8 cellular contexts compared by ENCODE assay signal in the genomic region with DNA sequence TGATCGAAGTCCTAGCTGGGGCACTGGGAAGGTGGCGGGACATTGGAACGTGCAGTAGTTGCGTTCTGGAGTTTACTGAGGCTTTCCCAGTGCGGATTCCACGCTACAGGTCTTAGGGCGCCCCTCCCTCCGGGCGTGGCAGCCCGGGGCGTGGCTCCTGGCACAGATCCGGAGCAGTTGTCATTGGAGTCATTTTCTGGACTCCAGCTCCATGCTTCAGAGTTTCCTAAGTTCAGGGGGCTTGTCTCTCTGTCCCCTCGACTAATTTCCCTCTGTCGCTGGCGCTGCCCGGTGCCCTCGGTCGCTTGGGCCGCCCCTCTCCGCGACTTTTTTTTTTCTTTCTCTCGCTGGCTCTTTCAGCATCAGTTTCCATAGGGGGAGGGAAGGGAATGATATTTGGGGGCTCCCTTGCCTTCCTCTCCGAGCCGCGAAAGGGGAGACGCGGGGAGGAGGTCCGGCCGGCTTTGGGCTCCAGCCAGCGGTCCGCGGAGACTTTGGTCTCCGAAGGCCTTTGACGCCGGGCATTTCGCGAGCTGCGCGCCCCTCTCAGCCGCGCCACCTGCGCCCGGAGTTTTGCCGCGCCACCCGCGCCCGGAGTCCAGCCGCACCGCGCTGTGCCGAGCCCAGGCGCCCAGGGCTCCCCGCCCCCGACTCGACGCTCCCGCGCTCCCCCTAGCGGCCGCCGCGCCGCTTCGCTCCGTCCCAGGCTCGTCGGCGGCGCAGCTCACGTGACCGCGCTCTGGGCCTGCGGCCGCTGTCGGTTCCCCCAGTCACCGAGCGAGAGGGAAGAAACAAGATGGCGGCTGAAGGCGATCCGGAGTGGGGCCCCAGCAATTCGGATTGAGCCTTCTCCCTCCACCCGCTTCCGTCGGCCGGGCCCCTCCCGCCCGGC. TPM values are rescaled to one million over a fixed set of nuclear protein-coding genes. Genes with fewer than 3 reads are reported as not detected.
DNase-seq lines count a peak whose midpoint lies in the region; ATAC-seq and TF ChIP-seq lines count a peak whose summit lies in the region.

A gene with protein sequence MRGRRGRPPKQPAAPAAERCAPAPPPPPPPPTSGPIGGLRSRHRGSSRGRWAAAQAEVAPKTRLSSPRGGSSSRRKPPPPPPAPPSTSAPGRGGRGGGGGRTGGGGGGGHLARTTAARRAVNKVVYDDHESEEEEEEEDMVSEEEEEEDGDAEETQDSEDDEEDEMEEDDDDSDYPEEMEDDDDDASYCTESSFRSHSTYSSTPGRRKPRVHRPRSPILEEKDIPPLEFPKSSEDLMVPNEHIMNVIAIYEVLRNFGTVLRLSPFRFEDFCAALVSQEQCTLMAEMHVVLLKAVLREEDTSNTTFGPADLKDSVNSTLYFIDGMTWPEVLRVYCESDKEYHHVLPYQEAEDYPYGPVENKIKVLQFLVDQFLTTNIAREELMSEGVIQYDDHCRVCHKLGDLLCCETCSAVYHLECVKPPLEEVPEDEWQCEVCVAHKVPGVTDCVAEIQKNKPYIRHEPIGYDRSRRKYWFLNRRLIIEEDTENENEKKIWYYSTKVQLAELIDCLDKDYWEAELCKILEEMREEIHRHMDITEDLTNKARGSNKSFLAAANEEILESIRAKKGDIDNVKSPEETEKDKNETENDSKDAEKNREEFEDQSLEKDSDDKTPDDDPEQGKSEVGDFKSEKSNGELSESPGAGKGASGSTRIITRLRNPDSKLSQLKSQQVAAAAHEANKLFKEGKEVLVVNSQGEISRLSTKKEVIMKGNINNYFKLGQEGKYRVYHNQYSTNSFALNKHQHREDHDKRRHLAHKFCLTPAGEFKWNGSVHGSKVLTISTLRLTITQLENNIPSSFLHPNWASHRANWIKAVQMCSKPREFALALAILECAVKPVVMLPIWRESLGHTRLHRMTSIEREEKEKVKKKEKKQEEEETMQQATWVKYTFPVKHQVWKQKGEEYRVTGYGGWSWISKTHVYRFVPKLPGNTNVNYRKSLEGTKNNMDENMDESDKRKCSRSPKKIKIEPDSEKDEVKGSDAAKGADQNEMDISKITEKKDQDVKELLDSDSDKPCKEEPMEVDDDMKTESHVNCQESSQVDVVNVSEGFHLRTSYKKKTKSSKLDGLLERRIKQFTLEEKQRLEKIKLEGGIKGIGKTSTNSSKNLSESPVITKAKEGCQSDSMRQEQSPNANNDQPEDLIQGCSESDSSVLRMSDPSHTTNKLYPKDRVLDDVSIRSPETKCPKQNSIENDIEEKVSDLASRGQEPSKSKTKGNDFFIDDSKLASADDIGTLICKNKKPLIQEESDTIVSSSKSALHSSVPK (N-terminal part only) (plus strand): TSS at position 769 of the 892 bp plus-strand sequence. CDS start 222 bp downstream, outside the sequence.

- H3K9me3 ChIP-seq in SK-N-MC (ENCODE audit: low read depth, low read length) (no peaks in the 10 kb centered on the region), osteoblast (ENCODE audit: low read depth, low read length) (no peaks in the 10 kb centered on the region), thoracic aorta (no peaks in the 10 kb centered on the region)

- H3K4me3 ChIP-seq in GM08714 (ENCODE audit: low read length) = peak within 1 kb of the TSS; percentile 80
- H3K4me3 ChIP-seq in HFF-Myc (replicated peaks; ENCODE audit: low read depth, low read length) = peak within 1 kb of the TSS; percentile 61
- H3K4me3 ChIP-seq in SK-N-MC = peak within 1 kb of the TSS; percentile 94
- H3K4me3 ChIP-seq in osteoblast (ENCODE audit: insufficient read depth, low read length) = peak within 1 kb of the TSS; percentile 81
- H3K4me3 ChIP-seq in thoracic aorta = peak within 1 kb of the TSS; percentile 77

- H3K27me3 ChIP-seq in osteoblast (ENCODE audit: insufficient read depth, low read length) (no peaks in the 10 kb centered on the region), thoracic aorta (replicated peaks; ENCODE audit: insufficient read depth) (no peaks in the 10 kb centered on the region)

- H2AFZ ChIP-seq in osteoblast (ENCODE audit: low read length) = peak within 1 kb of the TSS; percentile 93

- H3K36me3 ChIP-seq in SK-N-MC (ENCODE audit: insufficient read depth, low read length) (no peaks in the 10 kb centered on the region; the same call in 1 of the 2 replicates), osteoblast (ENCODE audit: insufficient read depth, low read length) (no peaks in the 10 kb centered on the region), thoracic aorta (no peaks in the 10 kb centered on the region)

- H3K4me1 ChIP-seq in osteoblast (ENCODE audit: insufficient read depth, low read length) = peaks cover 7% of the 10 kb centered on the region
- peaks cover 27 to 31% of the 10 kb centered on the region in 2 donors for H3K4me1 ChIP-seq in thoracic aorta (ENCODE audit: control insufficient read depth in 1 of 2, low read depth in 2 of 2)

- H3K9ac ChIP-seq in SK-N-MC (ENCODE audit: insufficient read length) = peak within 1 kb of the TSS; percentile 85

- ATAC-seq in thoracic aorta (ENCODE audit: insufficient number of reproducible peaks, low FRiP score, low read depth) = peak; percentile 79

- H3K4me2 ChIP-seq in osteoblast (ENCODE audit: insufficient read depth, low read length) = peak within 1 kb of the TSS; percentile 87

- peaks cover 41% of the 10 kb centered on the region for H3K79me2 ChIP-seq in osteoblast (ENCODE audit: insufficient read depth, low read length)

- H4K20me1 ChIP-seq in osteoblast (ENCODE audit: insufficient read depth, low read length) = peaks cover 15% of the 10 kb centered on the region

- DNase-seq in HFF-Myc (ENCODE audit: extremely low read depth, low read depth) (peak; percentile 70), MV-4-11 (lab: John Stamatoyannopoulos, UW) (peak; percentile 84), SK-N-MC (ENCODE audit: low read depth, low spot score) (peak; percentile 16), glomerular endothelial cell (ENCODE audit: extremely low read depth, low read depth, low spot score) (peak; percentile 27), osteoblast (ENCODE audit: insufficient read length, low spot score, missing footprints) (peak; percentile 99), thoracic aorta (ENCODE audit: low spot score) (peak; percentile 43)
- peak; percentile 90 for DNase-seq in activated naive CD4-positive, alpha-beta T cell treated with anti-CD3 and anti-CD28 coated beads, Interleukin-2, amount 50 U/mL, for 16 hours

- no peak within 1 kb of the TSS for H3K27ac ChIP-seq in SK-N-MC
- peak within 1 kb of the TSS; percentile 42 for H3K27ac ChIP-seq in osteoblast (ENCODE audit: low read depth, low read length)
- peak within 1 kb of the TSS; percentile 58 to 59 for H3K27ac ChIP-seq in thoracic aorta

- TF ChIP-seq CTCF in HFF-Myc (IDR thresholded peaks at IDR 0.05; ENCODE audit: low read depth, low read length, missing control alignments) = peak; percentile 78
- peak; percentile 69 for TF ChIP-seq CTCF in osteoblast (IDR thresholded peaks at IDR 0.05; ENCODE audit: extremely low read depth, low read depth, low read length)
- TF ChIP-seq CTCF in thoracic aorta (IDR thresholded peaks at IDR 0.05) = peak; percentile 94

RNA-seq across cellular contexts. Expression of the gene that starts here (rescaled TPM):
- total RNA-seq in glomerular endothelial cell (44.4 and 63.8 TPM in 2 replicates), osteoblast (59.2 and 59.7 TPM in 2 replicates), thoracic aorta (10 to 100 TPM; 53.3 to 77.3 TPM)

Comparison
In these comparisons a context has a peak if more than half of its experiments do, and no peak if none do; other contexts are left out.
1. DNase-seq: peak in every context shown above with its lines; median percentile 99 in osteoblast; 90 in activated naive CD4-positive, alpha-beta T cell treated with anti-CD3 and anti-CD28 coated beads, Interleukin-2, amount 50 U/mL, for 16 hours; 84 in MV-4-11; 70 in HFF-Myc; 43 in thoracic aorta; 27 in glomerular endothelial cell; 16 in SK-N-MC.